Comparison of ENCODE assay signal across 8 cellular contexts in genomic region chr7:54841772-54842707, GRCh38.
A peak's percentile ranks its signal among the peaks of the same experiment; 100 is the strongest.
DNase-seq lines count a peak whose midpoint lies in the region; ATAC-seq, FAIRE-seq and TF ChIP-seq lines count a peak whose summit lies in the region.

No MANE protein-coding gene starts in this region.

- POLR2A ChIA-PET in HepG2 (lab: Yijun Ruan, JAX): no interaction called here

- H3K27ac ChIP-seq in C4-2B (no peak overlapping the region; the same call in 1 of the 2 replicates), HepG2 (ENCODE audit: extremely low read length, insufficient read depth, low read length) (peak overlapping the region; percentile 64), coronary artery (no peak overlapping the region)

- CTCF ChIA-PET in HepG2 (lab: Yijun Ruan, JAX; ENCODE audit: low intra/inter-chr PET ratio, low total read pairs): interaction anchor here (2.0 to 4.1 kb wide), 2 partner anchors 68 to 413 kb away, joined by 11 to 40 read pairs; no protein-coding TSS in a partner anchor

- peak overlapping the region; percentile 44 for H2AFZ ChIP-seq in HepG2 (ENCODE audit: low read length)

- TF ChIP-seq EP300 in HepG2 (IDR thresholded peaks at IDR 0.05; ENCODE audit: low read depth in 2 of 2, low read length in 2 of 2) (no peak), HepG2 (CRISPR knock-in tag; IDR thresholded peaks at IDR 0.05; ENCODE audit: borderline replicate concordance) (no peak)

- BruUV-seq in HepG2 (replicated peaks; lab: Mats Ljungman, UMichigan): no TSS peak

- peak; percentile 20 for DNase-seq in HS-5 (ENCODE audit: low read depth)
- DNase-seq in adipocyte (ENCODE audit: low read depth): peak; percentile 66
- peak; percentile 36 for DNase-seq in HepG2 (ENCODE audit: low spot score)
- DNase-seq in coronary artery (ENCODE audit: low spot score): no peak
- DNase-seq in RCC 7860 (ENCODE audit: low spot score): no peak
- DNase-seq in NCI-H187 treated with DMSO at 0.1 percent for 48 hours (lab: John Stamatoyannopoulos, UW): no peak

- TF ChIP-seq POLR2A in HepG2 (IDR thresholded peaks at IDR 0.05; ENCODE audit: insufficient read depth in 1 of 2, low read depth in 2 of 2, low read length in 2 of 2): no peak

- peak; percentile 80 for TF ChIP-seq CTCF in C4-2B (conservative IDR thresholded peaks at IDR 0.05)
- peak; percentile 79 for TF ChIP-seq CTCF in HepG2 (CRISPR knock-in tag; IDR thresholded peaks at IDR 0.05)
- TF ChIP-seq CTCF in coronary artery (IDR thresholded peaks at IDR 0.05): no peak

- 0 out of 2 replicates have a peak, but pooled peaks have one; percentile 32 for TF ChIP-seq RAD21 in HepG2 (CRISPR knock-in tag; IDR thresholded peaks at IDR 0.05)

- H3K9ac ChIP-seq in adipocyte (ENCODE audit: low read length) (no peak overlapping the region), HepG2 (ENCODE audit: insufficient read depth, low read depth, low read length) (no peak overlapping the region)

- WGBS in HepG2 (ENCODE audit: low lambda C conversion rate): 7% methylated on average over 8 of the region's 8 CpGs

- no peaks in the 10 kb centered on the region for H3K79me2 ChIP-seq in HepG2 (ENCODE audit: insufficient read depth, low read length)

- peak overlapping the region; percentile 59 for H3K4me2 ChIP-seq in HepG2 (ENCODE audit: low read depth, low read length)

- ATAC-seq in HepG2: peak; percentile 86
- ATAC-seq in HG03521 (IDR thresholded peaks at IDR 0.05; ENCODE audit: unreplicated experiment): no peak

- H3K9me3 ChIP-seq in adipocyte (ENCODE audit: control insufficient read depth, low read length) (no peaks in the 10 kb centered on the region), HepG2 (ENCODE audit: low read length) (no peaks in the 10 kb centered on the region)

- peaks cover 31% of the 10 kb centered on the region for H3K4me1 ChIP-seq in adipocyte (ENCODE audit: control insufficient read depth, insufficient read depth, low read length)
- peaks cover 19% of the 10 kb centered on the region for H3K4me1 ChIP-seq in HepG2 (ENCODE audit: insufficient read depth, low read length)

- peak; percentile 78 for FAIRE-seq in HepG2 (lab: Jason Lieb, UNC)
- no peak for FAIRE-seq in RCC 7860 (lab: Jason Lieb, UNC)

- intact Hi-C loops in HepG2 (cut with micrococcal nuclease; ENCODE audit: unreplicated experiment): loop anchor here (1.0 to 2.0 kb wide), 3 partner anchors 53 to 413 kb away; no protein-coding TSS in a partner anchor

- no peaks in the 10 kb centered on the region for H4K20me1 ChIP-seq in HepG2 (ENCODE audit: insufficient read depth, low read length)

- H3K27me3 ChIP-seq in adipocyte (replicated peaks; ENCODE audit: control insufficient read depth, insufficient read depth, low read length) (no peaks in the 10 kb centered on the region), HepG2 (ENCODE audit: control insufficient read depth in 1 of 2, insufficient read depth in 2 of 2, low read length in 2 of 2) (no peaks in the 10 kb centered on the region)

- H3K4me3 ChIP-seq in adipocyte (ENCODE audit: low read length) (no peak overlapping the region), HepG2 (replicated peaks in 1 of 3; ENCODE audit: insufficient read depth in 1 of 3, low read depth in 2 of 3, low read length in 3 of 3) (peak overlapping the region in 1 of 3 experiments; percentile 2; a peak in 1 of 6 replicates), coronary artery (no peak overlapping the region)

- in situ Hi-C loops in HepG2 (cut with HindIII; ENCODE audit: extremely low pct_ligation_motif_present, low pct_unique_long_range_greater_than_20kb): loop anchor here (5.0 kb wide), 1 partner anchor 55 kb away; no protein-coding TSS in a partner anchor

- no peaks in the 10 kb centered on the region for H3K36me3 ChIP-seq in adipocyte (ENCODE audit: control insufficient read depth, insufficient read depth, low read length, severe bottlenecking)
- no peaks in the 10 kb centered on the region for H3K36me3 ChIP-seq in HepG2 (replicated peaks in 1 of 2; ENCODE audit: control insufficient read depth in 1 of 2, insufficient read depth in 2 of 2, low read length in 2 of 2)

TF ChIP-seq in HepG2, 621 proteins besides CTCF, POLR2A, EP300 and RAD21 (continues in another document):
- no peak for TF ChIP-seq ZSCAN9 (CRISPR knock-in tag; IDR thresholded peaks at IDR 0.05; ENCODE audit: borderline replicate concordance)
- TF ChIP-seq TEAD3 (CRISPR knock-in tag; optimal IDR thresholded peaks at IDR 0.05; ENCODE audit: borderline replicate concordance): no peak
- no peak for TF ChIP-seq POLR2AphosphoS5 (IDR thresholded peaks at IDR 0.05; ENCODE audit: low read depth, low read length)
- TF ChIP-seq PLSCR1 (CRISPR knock-in tag; IDR thresholded peaks at IDR 0.05; ENCODE audit: borderline replicate concordance): no peak
- peak; percentile 33; the same call in 1 of the 2 replicates for TF ChIP-seq ZGPAT (CRISPR knock-in tag; IDR thresholded peaks at IDR 0.05)
- TF ChIP-seq HDAC1 (CRISPR knock-in tag; IDR thresholded peaks at IDR 0.05): peak; percentile 29; the same call in 1 of the 2 replicates
- no peak for TF ChIP-seq ZNF468 (CRISPR knock-in tag; IDR thresholded peaks at IDR 0.05)
- no peak for TF ChIP-seq ISX (CRISPR knock-in tag; conservative IDR thresholded peaks at IDR 0.05)
- TF ChIP-seq SNAPC4 (CRISPR knock-in tag; IDR thresholded peaks at IDR 0.05): no peak
- no peak for TF ChIP-seq ZNF205 (CRISPR knock-in tag; IDR thresholded peaks at IDR 0.05)
- no peak for TF ChIP-seq ZNF138 (CRISPR knock-in tag; IDR thresholded peaks at IDR 0.05; ENCODE audit: low read depth)
- no peak for TF ChIP-seq DNMT3B (CRISPR knock-in tag; conservative IDR thresholded peaks at IDR 0.05)
- no peak for TF ChIP-seq EZH2 (conservative IDR thresholded peaks at IDR 0.05; ENCODE audit: low read depth, low read length)
- TF ChIP-seq PAWR (CRISPR knock-in tag; IDR thresholded peaks at IDR 0.05; ENCODE audit: borderline replicate concordance): no peak
- peak; percentile 58 for TF ChIP-seq SMC3 (IDR thresholded peaks at IDR 0.05; ENCODE audit: low read length)
- TF ChIP-seq ZBTB34 (CRISPR knock-in tag; IDR thresholded peaks at IDR 0.05): no peak

Comparison
In these comparisons a context has a peak if more than half of its experiments do, and no peak if none do; other contexts are left out.
1. DNase-seq: peak in HS-5 (single experiment), adipocyte (single experiment) and HepG2 (single experiment); none in coronary artery (single experiment), RCC 7860 (single experiment) and NCI-H187 treated with DMSO at 0.1 percent for 48 hours (single experiment).